ENCODE assay signal across 10 cellular contexts in genomic region chr16:24736758-24737157, GRCh38. TPM values are rescaled to one million over a fixed set of nuclear protein-coding genes. Genes with fewer than 3 reads are reported as not detected.
DNase-seq lines count a peak whose midpoint lies in the region; TF ChIP-seq lines count a peak whose summit lies in the region.
"Had no signal": no experiment of that assay in that cellular context is flagged by ENCODE, and none has a peak within 500 bp of the region (broad histone marks: within the 10 kb centered on the region; RNA-seq: fewer than 3 reads in every experiment).

No MANE protein-coding gene starts in this region.

- H3K9ac ChIP-seq in Loucy (ENCODE audit: low read depth, low read length, poor library complexity, severe bottlenecking) (no peak overlapping the region), mammary epithelial cell (ENCODE audit: insufficient read depth, low read length) (no peak overlapping the region)

- H3K36me3 ChIP-seq in Loucy (ENCODE audit: insufficient read depth, low read length) (peaks cover 5% of the 10 kb centered on the region), mammary epithelial cell (ENCODE audit: insufficient read depth, low read length) (peaks cover 7% of the 10 kb centered on the region)

- WGBS in mammary epithelial cell (ENCODE audit: low coverage, missing lambda C conversion rate): 11% methylated on average over 5 of the region's 5 CpGs

- CTCF ChIA-PET in mammary epithelial cell (lab: Charles Lee; ENCODE audit: low non-redundant PET): interaction anchor here (0.6 kb wide), 1 partner anchor 12 kb away, joined by 4 read pairs; no protein-coding TSS in a partner anchor
- CTCF ChIA-PET in activated naive CD4-positive, alpha-beta T cell treated with anti-CD3 and anti-CD28 coated beads, Interleukin-2, amount 10 ng/mL, durations not matched to agents 7 days and 5 days (lab: Charles Lee): interaction anchor here (0.7 kb wide), 1 partner anchor 1151 kb away, joined by 3 read pairs; no protein-coding TSS in a partner anchor

- H3F3A ChIP-seq in Loucy (ENCODE audit: low read depth): no peaks in the 10 kb centered on the region

- in situ Hi-C loops in mammary epithelial cell (cut with MboI; ENCODE audit: low sequenced_read_pairs in 2 of 2): no loop called here

- H3K4me2 ChIP-seq in Loucy (ENCODE audit: low read depth, low read length, poor library complexity, severe bottlenecking): peak overlapping the region; percentile 82
- H3K4me2 ChIP-seq in mammary epithelial cell (ENCODE audit: insufficient read depth, low read depth, low read length): peak overlapping the region; percentile 71

- H3K79me2 ChIP-seq in Loucy (ENCODE audit: insufficient read depth, low read length): peaks cover 100% of the 10 kb centered on the region
- H3K79me2 ChIP-seq in mammary epithelial cell (ENCODE audit: insufficient read depth, low read length): peaks cover 98% of the 10 kb centered on the region

- H3K4me1 Mint-ChIP-seq in activated naive CD4-positive, alpha-beta T cell treated with anti-CD3 and anti-CD28 coated beads, Interleukin-2, amount 10 ng/mL, durations not matched to agents 7 days and 5 days: peaks cover 45% of the 10 kb centered on the region

- BruUV-seq in mammary epithelial cell (replicated peaks; lab: Mats Ljungman, UMichigan): no TSS peak

- peak overlapping the region; percentile 38 for H3K27ac ChIP-seq in mammary epithelial cell (ENCODE audit: insufficient read depth, low read depth, low read length)
- H3K27ac ChIP-seq: C4-2B had no signal

- DNase-seq in Ammon's horn (ENCODE audit: low spot score) (peak; percentile 18), mammary epithelial cell (no peak), myocyte (ENCODE audit: low read depth) (peak; percentile 41), SKM-1 (lab: John Stamatoyannopoulos, UW; ENCODE audit: unreplicated experiment) (no peak), NCI-H748 treated with DMSO at 0.1 percent for 48 hours (lab: John Stamatoyannopoulos, UW) (no peak)
- DNase-seq in activated CD4-positive, alpha-beta T cell treated with anti-CD3 and anti-CD28 coated beads for 1 hour: no peak
- DNase-seq in activated naive CD4-positive, alpha-beta T cell treated with anti-CD3 and anti-CD28 coated beads, Interleukin-2, amount 10 ng/mL, durations not matched to agents 7 days and 5 days: no peak
- DNase-seq: esophagus squamous epithelium had no signal

- H3K27me3 ChIP-seq in Loucy (ENCODE audit: insufficient read depth, low read length, poor library complexity, severe bottlenecking) (no peaks in the 10 kb centered on the region), mammary epithelial cell (ENCODE audit: insufficient read depth, low read length) (no peaks in the 10 kb centered on the region)
- H3K27me3 ChIP-seq: esophagus squamous epithelium had no signal

- no peak overlapping the region for H3K27ac Mint-ChIP-seq in activated naive CD4-positive, alpha-beta T cell treated with anti-CD3 and anti-CD28 coated beads, Interleukin-2, amount 10 ng/mL, durations not matched to agents 7 days and 5 days

- H3K9me3 ChIP-seq in Loucy (ENCODE audit: insufficient read depth, low read depth, low read length): no peaks in the 10 kb centered on the region
- H3K9me3 ChIP-seq in mammary epithelial cell (replicated peaks; ENCODE audit: insufficient read depth, low read length): no peaks in the 10 kb centered on the region
- H3K9me3 ChIP-seq: esophagus squamous epithelium had no signal

- no peaks in the 10 kb centered on the region for H3K9me3 Mint-ChIP-seq in activated naive CD4-positive, alpha-beta T cell treated with anti-CD3 and anti-CD28 coated beads, Interleukin-2, amount 10 ng/mL, durations not matched to agents 7 days and 5 days

- peak overlapping the region; percentile 22 for H3K4me3 ChIP-seq in Loucy (ENCODE audit: low read length, poor library complexity, severe bottlenecking)
- no peak overlapping the region for H3K4me3 ChIP-seq in mammary epithelial cell (replicated peaks in 1 of 3; ENCODE audit: insufficient read depth in 1 of 3, low read depth in 2 of 3, low read length in 3 of 3)

- H4K20me1 ChIP-seq in Loucy (ENCODE audit: insufficient read depth, low read length, poor library complexity, severe bottlenecking) (peaks cover 96% of the 10 kb centered on the region), mammary epithelial cell (ENCODE audit: insufficient read depth, low read length) (peaks cover 4% of the 10 kb centered on the region)

- dilution Hi-C loops in mammary epithelial cell (cut with HindIII; ENCODE audit: low sequenced_read_pairs): no loop called here

- TF ChIP-seq CTCF in Loucy (conservative IDR thresholded peaks at IDR 0.05; ENCODE audit: low read length): no peak
- no peak for TF ChIP-seq CTCF in mammary epithelial cell (conservative IDR thresholded peaks at IDR 0.05 in 1 of 2, IDR thresholded peaks at IDR 0.05 in 1 of 2; ENCODE audit: extremely low read depth in 1 of 2, insufficient read depth in 1 of 2, low read depth in 1 of 2, low read length in 2 of 2)

- no peaks in the 10 kb centered on the region for H3K27me3 Mint-ChIP-seq in activated naive CD4-positive, alpha-beta T cell treated with anti-CD3 and anti-CD28 coated beads, Interleukin-2, amount 10 ng/mL, durations not matched to agents 7 days and 5 days

- H3K4me1 ChIP-seq in Loucy (ENCODE audit: insufficient read depth, low read length, poor library complexity, severe bottlenecking) (peaks cover 62% of the 10 kb centered on the region), mammary epithelial cell (ENCODE audit: insufficient read depth, low read length) (peaks cover 31% of the 10 kb centered on the region)

- H2AFZ ChIP-seq in Loucy (ENCODE audit: low read length) (no peak overlapping the region), mammary epithelial cell (ENCODE audit: low read depth, low read length) (no peak overlapping the region)

- peaks cover 40% of the 10 kb centered on the region for H3K36me3 Mint-ChIP-seq in activated naive CD4-positive, alpha-beta T cell treated with anti-CD3 and anti-CD28 coated beads, Interleukin-2, amount 10 ng/mL, durations not matched to agents 7 days and 5 days

- no peaks in the 10 kb centered on the region for H3K9me2 ChIP-seq in Loucy (replicated peaks; ENCODE audit: low read depth, low read length)

- H3K4me3 Mint-ChIP-seq in activated naive CD4-positive, alpha-beta T cell treated with anti-CD3 and anti-CD28 coated beads, Interleukin-2, amount 10 ng/mL, durations not matched to agents 7 days and 5 days: no peak overlapping the region

- intact Hi-C loops in mammary epithelial cell (cut with micrococcal nuclease): no loop called here

RNA-seq across cellular contexts. Expression of gene TNRC6A, which starts 7.3 kb away (rescaled TPM):
- total RNA-seq in mammary epithelial cell (10 to 100 TPM; 21.3 to 36.9 TPM), myocyte (15.0 and 18.0 TPM in 2 replicates)
- polyA plus RNA-seq in mammary epithelial cell: 22.3 TPM
- polyA minus RNA-seq in mammary epithelial cell: 45.5 TPM
- polyA plus RNA-seq in myocyte (2012): 16.6 TPM

Comparison
In these comparisons a context has a peak if more than half of its experiments do, and no peak if none do; other contexts are left out.
1. DNase-seq: peak in Ammon's horn (single experiment) and myocyte (single experiment); none in mammary epithelial cell (single experiment), activated CD4-positive, alpha-beta T cell treated with anti-CD3 and anti-CD28 coated beads for 1 hour (single experiment), SKM-1 (single experiment), NCI-H748 treated with DMSO at 0.1 percent for 48 hours (single experiment) and activated naive CD4-positive, alpha-beta T cell treated with anti-CD3 and anti-CD28 coated beads, Interleukin-2, amount 10 ng/mL, durations not matched to agents 7 days and 5 days (single experiment).